ENCODE assay signal across 29 cellular contexts in genomic region chr4:66123195-66123594, GRCh38.
"Had no signal": no experiment of that assay in that cellular context is flagged by ENCODE, and none has a peak within 500 bp of the region (broad histone marks: within the 10 kb centered on the region; RNA-seq: fewer than 3 reads in every experiment).

No MANE protein-coding gene starts in this region.

- H3K9me3 Mint-ChIP-seq: mesothelial cell of epicardium, type B pancreatic cell had no signal

- H3K9me3 ChIP-seq: adrenal gland, ascending aorta, esophagus muscularis mucosa, gastroesophageal sphincter, ovary, right lobe of liver, vagina had no signal

- H3K4me3 ChIP-seq: adrenal gland, ascending aorta, esophagus muscularis mucosa, gastroesophageal sphincter, ovary, right lobe of liver, vagina had no signal

- H3K4me1 ChIP-seq: adrenal gland, ascending aorta, esophagus muscularis mucosa, gastroesophageal sphincter, right lobe of liver, vagina had no signal

- H3K36me3 Mint-ChIP-seq: activated naive CD8-positive, alpha-beta T cell; immature natural killer cell; mesothelial cell of epicardium; naive B cell; stimulated activated memory B cell treated with anti-CD40 and anti-IgM and Interleukin-4, amounts not matched to agents 10 μg/mL and 1 μg/mL and 100 μg/mL, for 72 hours; type B pancreatic cell had no signal

- H3K27me3 Mint-ChIP-seq: activated naive CD8-positive, alpha-beta T cell; naive B cell; progenitor cell of endocrine pancreas; stimulated activated memory B cell treated with anti-CD40 and anti-IgM and Interleukin-4, amounts not matched to agents 10 μg/mL and 1 μg/mL and 100 μg/mL, for 72 hours; stimulated activated naive CD8-positive, alpha-beta T cell treated with anti-CD3 and anti-CD28 coated beads, Interleukin-15, amount 100 ng/mL, for 72 hours; type B pancreatic cell had no signal

- H3K4me1 Mint-ChIP-seq: immature natural killer cell; mesothelial cell of epicardium; naive B cell; stimulated activated memory B cell treated with anti-CD40 and anti-IgM and Interleukin-4, amounts not matched to agents 10 μg/mL and 1 μg/mL and 100 μg/mL, for 72 hours; stimulated activated naive CD8-positive, alpha-beta T cell treated with anti-CD3 and anti-CD28 coated beads, Interleukin-15, amount 100 ng/mL, for 72 hours had no signal

- ATAC-seq: activated T-cell treated with anti-CD3 and anti-CD28 coated beads, Interleukin-2, amount 50 U/mL, for 72 hours; gastroesophageal sphincter; right lobe of liver; stimulated activated memory B cell treated with anti-CD40 and anti-IgM and Interleukin-4, amounts not matched to agents 10 μg/mL and 1 μg/mL and 100 μg/mL, for 72 hours; stimulated activated naive CD8-positive, alpha-beta T cell treated with anti-CD3 and anti-CD28 coated beads, Interleukin-15, amount 100 ng/mL, for 72 hours had no signal

- H3K27me3 ChIP-seq: adrenal gland, ascending aorta, esophagus muscularis mucosa, gastroesophageal sphincter, ovary, right lobe of liver, vagina had no signal

- H3K27ac Mint-ChIP-seq: activated naive CD8-positive, alpha-beta T cell; activated T-cell treated with anti-CD3 and anti-CD28 coated beads, Interleukin-2, amount 50 U/mL, for 72 hours; immature natural killer cell; mesothelial cell of epicardium; naive B cell; progenitor cell of endocrine pancreas; stimulated activated memory B cell treated with anti-CD40 and anti-IgM and Interleukin-4, amounts not matched to agents 10 μg/mL and 1 μg/mL and 100 μg/mL, for 72 hours; stimulated activated naive CD8-positive, alpha-beta T cell treated with anti-CD3 and anti-CD28 coated beads, Interleukin-15, amount 100 ng/mL, for 72 hours; type B pancreatic cell had no signal

- H3K36me3 ChIP-seq: adrenal gland, ascending aorta, esophagus muscularis mucosa, gastroesophageal sphincter, ovary, right lobe of liver, vagina had no signal

- H3K4me3 Mint-ChIP-seq: activated naive CD8-positive, alpha-beta T cell; activated T-cell treated with anti-CD3 and anti-CD28 coated beads, Interleukin-2, amount 50 U/mL, for 72 hours; immature natural killer cell; mesothelial cell of epicardium; naive B cell; stimulated activated memory B cell treated with anti-CD40 and anti-IgM and Interleukin-4, amounts not matched to agents 10 μg/mL and 1 μg/mL and 100 μg/mL, for 72 hours; stimulated activated naive CD8-positive, alpha-beta T cell treated with anti-CD3 and anti-CD28 coated beads, Interleukin-15, amount 100 ng/mL, for 72 hours; type B pancreatic cell had no signal

- H3K27ac ChIP-seq: adrenal gland, ascending aorta, esophagus muscularis mucosa, gastroesophageal sphincter, ovary, right lobe of liver, vagina, VCaP had no signal

- DNase-seq: activated CD4-positive, alpha-beta T cell treated with anti-CD3 and anti-CD28 coated beads for 4 hours; activated CD4-positive, alpha-beta T cell treated with anti-CD3 and anti-CD28 coated beads, Interleukin-2, amount 50 U/mL, for 4 hours; activated naive CD4-positive, alpha-beta T cell; activated T-cell treated with anti-CD3 and anti-CD28 coated beads for 4 hours; activated T-cell treated with anti-CD3 and anti-CD28 coated beads, Interleukin-2, amount 50 U/mL, for 72 hours; adrenal gland; caudate nucleus; head of caudate nucleus; hippocampal formation; immature natural killer cell; naive B cell; ovary; right lobe of liver; small intestine; stimulated activated CD4-positive, alpha-beta T cell treated with anti-CD3 and anti-CD28 coated beads, Interleukin-4, amount 100 ng/mL, for 4 hours; stimulated activated CD8-positive, alpha-beta memory T cell treated with anti-CD3 and anti-CD28 coated beads, Interleukin-4, amount 100 ng/mL, for 48 hours; stimulated activated naive CD8-positive, alpha-beta T cell treated with anti-CD3 and anti-CD28 coated beads, Interleukin-15, amount 100 ng/mL, for 72 hours; substantia nigra; T-helper 9 cell had no signal
